Comparison of ENCODE assay signal across 1 cellular context in the genomic region with DNA sequence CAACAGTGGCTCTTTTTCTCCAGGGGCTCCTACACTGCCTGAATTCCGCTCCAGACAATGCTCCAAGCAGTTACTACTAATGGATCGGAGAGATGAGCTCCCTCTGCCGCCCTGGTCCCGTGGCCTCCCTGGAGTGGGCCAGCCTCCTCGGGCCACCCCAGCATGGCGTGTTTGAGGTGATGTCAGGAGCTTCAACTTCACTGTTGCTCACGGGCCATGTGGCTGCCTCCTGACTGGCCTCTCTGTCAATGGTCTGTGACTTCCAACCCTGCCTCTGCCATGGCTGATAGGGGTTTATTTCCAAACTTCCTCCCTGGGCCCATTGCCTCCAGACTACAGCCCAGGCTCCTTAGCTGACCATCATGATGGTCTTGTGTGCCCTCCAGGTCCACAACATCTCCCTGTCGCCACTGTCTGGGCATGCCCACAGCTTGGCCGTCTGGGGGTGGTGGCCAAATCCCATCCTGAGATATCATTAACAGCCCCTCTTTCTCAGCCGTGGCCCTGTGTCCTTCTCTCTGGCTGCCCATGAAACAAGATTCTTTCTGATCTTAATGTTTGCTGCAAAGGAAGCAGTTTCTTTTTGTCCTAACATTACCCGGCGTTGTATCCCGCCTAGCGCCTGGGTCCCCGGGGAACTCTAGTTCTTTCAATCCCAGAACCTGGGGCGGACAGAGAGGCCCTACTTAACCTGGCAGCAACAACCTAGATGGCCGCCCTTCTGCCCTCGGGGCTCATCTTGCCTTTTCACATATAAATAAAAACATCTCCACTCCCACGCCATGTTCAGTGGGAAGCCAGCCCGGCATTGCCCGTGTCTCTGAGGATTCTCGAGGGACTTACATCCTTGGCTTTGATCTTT.
TF ChIP-seq lines count a peak whose summit lies in the region.

No MANE protein-coding gene starts in this region.

TF ChIP-seq in endothelial cell of umbilical vein, 7 proteins besides CTCF, POLR2A, EP300 and RAD21:
- TF ChIP-seq GATA2 (IDR thresholded peaks at IDR 0.05; ENCODE audit: insufficient read depth, insufficient read length, low read depth, low read length) (no peak), EZH2 (IDR thresholded peaks at IDR 0.05; ENCODE audit: borderline replicate concordance, low read depth, low read length, severe bottlenecking) (no peak), POLR2AphosphoS5 (IDR thresholded peaks at IDR 0.05; ENCODE audit: insufficient read depth, low read depth, low read length) (no peak), FOS (IDR thresholded peaks at IDR 0.05; ENCODE audit: borderline replicate concordance, insufficient read depth, low read length) (no peak), MYC (IDR thresholded peaks at IDR 0.05; ENCODE audit: low read depth, low read length) (no peak), JUN (IDR thresholded peaks at IDR 0.05; ENCODE audit: borderline replicate concordance, insufficient read depth, insufficient read length, low read depth) (no peak)
- TF ChIP-seq, protein P1, sequence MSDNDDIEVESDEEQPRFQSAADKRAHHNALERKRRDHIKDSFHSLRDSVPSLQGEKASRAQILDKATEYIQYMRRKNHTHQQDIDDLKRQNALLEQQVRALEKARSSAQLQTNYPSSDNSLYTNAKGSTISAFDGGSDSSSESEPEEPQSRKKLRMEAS (IDR thresholded peaks at IDR 0.05; ENCODE audit: insufficient read depth, insufficient read length), result no peak
